Comparison of ENCODE assay signal across 8 cellular contexts in the genomic region with DNA sequence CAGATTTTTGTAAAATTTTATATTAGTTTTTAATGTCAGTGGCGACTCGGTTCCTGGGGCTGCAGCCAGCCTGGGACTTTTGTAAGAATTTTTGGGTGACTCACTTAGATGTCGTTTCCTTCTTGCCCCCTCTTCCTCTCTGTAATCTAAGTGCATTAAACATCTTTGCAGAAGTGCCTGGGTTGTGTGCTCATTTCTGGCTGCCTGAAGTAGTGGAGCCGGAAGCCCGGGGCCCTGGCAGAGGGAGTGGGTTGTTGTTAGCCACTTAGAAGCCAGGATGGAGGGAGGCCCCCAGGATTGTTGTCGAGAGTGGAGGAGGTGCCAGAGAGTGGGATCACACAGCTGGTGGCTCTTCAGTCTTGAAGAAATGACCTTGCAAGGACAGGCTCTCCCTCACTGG. TPM values are rescaled to one million over a fixed set of nuclear protein-coding genes. Genes with fewer than 3 reads are reported as not detected.
DNase-seq lines count a peak whose midpoint lies in the region; ATAC-seq and TF ChIP-seq lines count a peak whose summit lies in the region.

No MANE protein-coding gene starts in this region.

- H3K4me3 ChIP-seq in BLaER1 treated with 17β-estradiol and CSF1 and Interleukin-3, amounts not matched to agents 10 nM and 100 nM = peak overlapping the region in 3 of 10 experiments; percentile 6 to 51 (median 28); a peak in 4 of 20 replicates
- no peak overlapping the region for H3K4me3 ChIP-seq in duodenal mucosa (ENCODE audit: low read depth in 1 of 2, low read length in 2 of 2)

- peaks cover 52% of the 10 kb centered on the region for H3K4me1 Mint-ChIP-seq in neural crest cell

- peaks cover 77 to 86% (median 81%) of the 10 kb centered on the region in 10 experiments for H3K4me1 ChIP-seq in BLaER1 treated with 17β-estradiol and CSF1 and Interleukin-3, amounts not matched to agents 10 nM and 100 nM
- peaks cover 7 to 13% of the 10 kb centered on the region in 2 donors for H3K4me1 ChIP-seq in duodenal mucosa (ENCODE audit: control insufficient read depth in 1 of 2, insufficient read depth in 2 of 2, low read length in 2 of 2)

- peak overlapping the region; percentile 65 to 89 (median 79) for H3K4me2 ChIP-seq in BLaER1 treated with 17β-estradiol and CSF1 and Interleukin-3, amounts not matched to agents 10 nM and 100 nM

- H3K4me3 Mint-ChIP-seq in neural crest cell = peak overlapping the region; percentile 54

- H3K9me3 ChIP-seq in BLaER1 treated with 17β-estradiol and CSF1 and Interleukin-3, amounts not matched to agents 10 nM and 100 nM (replicated peaks in 1 of 11) = no peaks in the 10 kb centered on the region
- H3K9me3 ChIP-seq in duodenal mucosa (ENCODE audit: control insufficient read depth in 1 of 2, low read length in 2 of 2) = no peaks in the 10 kb centered on the region

- DNase-seq in SIG-M5 treated with dmso at 0.1 percent for 504 hours (lab: John Stamatoyannopoulos, UW; ENCODE audit: unreplicated experiment) (peak; percentile 95), neural crest cell (ENCODE audit: low read depth, low spot score) (no peak), NCI-H2029 (lab: John Stamatoyannopoulos, UW) (no peak), kidney glomerular epithelial cell (lab: John Stamatoyannopoulos, UW) (no peak), SHP77 treated with DMSO at 0.1 percent for 48 hours (lab: John Stamatoyannopoulos, UW) (no peak)

- peak overlapping the region; percentile 27 to 82 (median 65); a peak in 21 of 22 replicates for H3K27ac ChIP-seq in BLaER1 treated with 17β-estradiol and CSF1 and Interleukin-3, amounts not matched to agents 10 nM and 100 nM
- H3K27ac ChIP-seq in duodenal mucosa (ENCODE audit: low read depth, low read length) = peak overlapping the region; percentile 0

- H3K9me3 Mint-ChIP-seq in neural crest cell = peaks cover 5% of the 10 kb centered on the region

- H3K36me3 ChIP-seq in BLaER1 treated with 17β-estradiol and CSF1 and Interleukin-3, amounts not matched to agents 10 nM and 100 nM = peaks cover 0 to 25% (median 13%) of the 10 kb centered on the region in 11 experiments; a peak in 12 of 22 replicates
- H3K36me3 ChIP-seq in duodenal mucosa (ENCODE audit: control insufficient read depth in 1 of 2, insufficient read depth in 2 of 2, low read length in 2 of 2) = peaks cover 0 to 9% of the 10 kb centered on the region in 2 donors

- TF ChIP-seq CTCF in neural crest cell (conservative IDR thresholded peaks at IDR 0.05) = no peak

- ATAC-seq in GM19023 (IDR thresholded peaks at IDR 0.05; ENCODE audit: unreplicated experiment) = no peak

- no peaks in the 10 kb centered on the region for H3K27me3 Mint-ChIP-seq in neural crest cell (ENCODE audit: low read depth)

- H3K27me3 ChIP-seq in BLaER1 treated with 17β-estradiol and CSF1 and Interleukin-3, amounts not matched to agents 10 nM and 100 nM = no peaks in the 10 kb centered on the region
- no peaks in the 10 kb centered on the region for H3K27me3 ChIP-seq in duodenal mucosa (ENCODE audit: control insufficient read depth in 1 of 2, insufficient read depth in 2 of 2, low read length in 2 of 2)

- H3K36me3 Mint-ChIP-seq in neural crest cell (ENCODE audit: low read depth) = peaks cover 5% of the 10 kb centered on the region

- peak overlapping the region in 9 of 11 experiments; percentile 13 to 65 (median 59); a peak in 17 of 22 replicates for H3K9ac ChIP-seq in BLaER1 treated with 17β-estradiol and CSF1 and Interleukin-3, amounts not matched to agents 10 nM and 100 nM
- H3K9ac ChIP-seq in duodenal mucosa (ENCODE audit: low read depth in 1 of 2, low read length in 2 of 2) = no peak overlapping the region

- H4K20me1 ChIP-seq in BLaER1 treated with 17β-estradiol and CSF1 and Interleukin-3, amounts not matched to agents 10 nM and 100 nM = peaks cover 0 to 5% (median 0%) of the 10 kb centered on the region in 11 experiments; a peak in 2 of 22 replicates

- H3K27ac Mint-ChIP-seq in neural crest cell (ENCODE audit: unreplicated experiment) = peak overlapping the region; percentile 17

RNA-seq across cellular contexts. Expression of a gene that starts 11.0 kb away (rescaled TPM):
- 76.9 and 82.8 TPM in 2 replicates for total RNA-seq in neural crest cell

Comparison
In these comparisons a context has a peak if more than half of its experiments do, and no peak if none do; other contexts are left out.
1. H3K9ac ChIP-seq: peak in BLaER1 treated with 17β-estradiol and CSF1 and Interleukin-3, amounts not matched to agents 10 nM and 100 nM (9 of 11); none in duodenal mucosa (0 of 2).